9 cellular contexts compared by ENCODE assay signal in the genomic region with DNA sequence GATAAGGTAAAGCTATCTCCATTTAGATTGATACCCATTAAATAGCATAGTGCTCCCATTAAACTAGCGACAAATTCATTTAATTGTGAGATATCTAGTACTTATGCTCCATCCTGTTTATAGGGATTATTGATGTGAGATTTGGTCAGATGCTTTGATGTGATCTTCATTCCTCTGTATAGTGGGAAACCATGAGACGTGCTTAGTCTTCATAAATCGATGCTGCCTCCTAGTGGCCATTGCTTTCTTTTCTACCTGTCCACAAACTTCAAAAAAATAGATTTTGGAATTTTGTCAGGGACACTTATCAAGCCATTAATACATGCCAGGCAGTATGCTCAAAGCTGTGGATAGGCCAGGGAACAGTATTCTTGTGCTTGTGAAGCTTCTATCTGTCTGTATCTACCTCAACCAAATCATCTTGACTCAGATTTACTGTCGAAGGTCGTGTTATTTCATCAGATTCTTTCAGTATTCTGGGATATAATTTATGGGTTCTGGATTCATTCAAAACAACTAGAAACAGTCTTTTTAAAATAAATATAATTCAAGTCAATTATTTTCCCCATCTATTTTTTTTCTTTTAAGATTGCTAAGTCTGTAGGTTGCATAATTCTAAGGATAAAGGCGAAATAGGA. TPM values are rescaled to one million over a fixed set of nuclear protein-coding genes. Genes with fewer than 3 reads are reported as not detected.
DNase-seq lines count a peak whose midpoint lies in the region; ATAC-seq, FAIRE-seq and TF ChIP-seq lines count a peak whose summit lies in the region.
"Had no signal": no experiment of that assay in that cellular context is flagged by ENCODE, and none has a peak within 500 bp of the region (broad histone marks: within the 10 kb centered on the region; RNA-seq: fewer than 3 reads in every experiment).

No MANE protein-coding gene starts in this region.

- peak; percentile 74 for FAIRE-seq in RCC 7860 (lab: Jason Lieb, UNC)
- FAIRE-seq in small intestine (lab: Jason Lieb, UNC) = no peak

- H3K36me3 ChIP-seq in ascending aorta (peaks cover 0 to 8% of the 10 kb centered on the region in 2 donors), small intestine (ENCODE audit: control insufficient read depth in 2 of 2, insufficient read depth in 2 of 2, low read length in 2 of 2) (no peaks in the 10 kb centered on the region)

- intact Hi-C loops in ascending aorta (cut with DNase I) = loop anchor here (5.0 kb wide), 1 partner anchor 444 kb away; no protein-coding TSS in a partner anchor

- H3K9me3 ChIP-seq in ascending aorta (no peaks in the 10 kb centered on the region), small intestine (ENCODE audit: control insufficient read depth, low read depth) (no peaks in the 10 kb centered on the region)
- H3K9me3 ChIP-seq: BLaER1 had no signal

- peak; percentile 14 to 66 (median 54) for TF ChIP-seq CTCF in ascending aorta (IDR thresholded peaks at IDR 0.05)

- no peaks in the 10 kb centered on the region for H3K4me1 ChIP-seq in ascending aorta
- H3K4me1 ChIP-seq in small intestine (ENCODE audit: control insufficient read depth in 2 of 2, insufficient read depth in 1 of 2, low read depth in 1 of 2, low read length in 1 of 2) = no peaks in the 10 kb centered on the region
- H3K4me1 ChIP-seq: BLaER1 had no signal

- H3K27ac ChIP-seq in ascending aorta (no peak overlapping the region), small intestine (ENCODE audit: low read depth in 1 of 2, low read length in 1 of 2) (no peak overlapping the region)
- H3K27ac ChIP-seq: BLaER1 had no signal

- ATAC-seq in GM21825 (IDR thresholded peaks at IDR 0.05; ENCODE audit: unreplicated experiment) = peak; percentile 69

- no peak overlapping the region for H3K4me3 ChIP-seq in ascending aorta
- H3K4me3 ChIP-seq in small intestine (ENCODE audit: low read depth in 1 of 2, low read length in 2 of 2) = no peak overlapping the region
- H3K4me3 ChIP-seq: BLaER1 had no signal

- peak; percentile 5 to 73 for DNase-seq in NCI-H524 (lab: John Stamatoyannopoulos, UW)
- no peak for DNase-seq in NCI-H524 treated with DMSO at 0.1 percent for 48 hours (lab: John Stamatoyannopoulos, UW)
- DNase-seq in Kasumi-1 (lab: John Stamatoyannopoulos, UW) = peak; percentile 59 to 71
- DNase-seq in RCC 7860 (ENCODE audit: low spot score) = peak; percentile 56
- no peak for DNase-seq in ascending aorta (ENCODE audit: low spot score in 2 of 2)
- DNase-seq in iPS DF 19.7 (ENCODE audit: low read depth, low spot score) = peak; percentile 9
- peak; percentile 54 for DNase-seq in small intestine

- no peaks in the 10 kb centered on the region for H3K27me3 ChIP-seq in ascending aorta
- no peaks in the 10 kb centered on the region for H3K27me3 ChIP-seq in small intestine (ENCODE audit: control insufficient read depth in 2 of 2, insufficient read depth in 2 of 2, low read length in 2 of 2)
- H3K27me3 ChIP-seq: BLaER1 had no signal

- WGBS in small intestine, 3 donors = 52% methylated on average over 6 of the region's 6 CpGs

RNA-seq across cellular contexts. Expression of a gene that starts 12.0 kb away (rescaled TPM):
- 7.9 TPM for total RNA-seq in ascending aorta
- polyA plus RNA-seq in small intestine = 10 to 100 TPM; 15.9 to 45.2 (median 23.8) TPM

RNA-seq across cellular contexts. Expression of a gene that starts 28.5 kb away (rescaled TPM):
- total RNA-seq in ascending aorta = not detected
- polyA plus RNA-seq in small intestine = under 1 TPM in 1 of 3 donors, not detected in 2; 0.12 TPM

Comparison
In these comparisons a context has a peak if more than half of its experiments do, and no peak if none do; other contexts are left out.
1. DNase-seq: peak in NCI-H524 (2 of 2), Kasumi-1 (2 of 2), RCC 7860 (single experiment), iPS DF 19.7 (single experiment) and small intestine (single experiment); none in NCI-H524 treated with DMSO at 0.1 percent for 48 hours (single experiment) and ascending aorta (0 of 2).